In the genomic region with DNA sequence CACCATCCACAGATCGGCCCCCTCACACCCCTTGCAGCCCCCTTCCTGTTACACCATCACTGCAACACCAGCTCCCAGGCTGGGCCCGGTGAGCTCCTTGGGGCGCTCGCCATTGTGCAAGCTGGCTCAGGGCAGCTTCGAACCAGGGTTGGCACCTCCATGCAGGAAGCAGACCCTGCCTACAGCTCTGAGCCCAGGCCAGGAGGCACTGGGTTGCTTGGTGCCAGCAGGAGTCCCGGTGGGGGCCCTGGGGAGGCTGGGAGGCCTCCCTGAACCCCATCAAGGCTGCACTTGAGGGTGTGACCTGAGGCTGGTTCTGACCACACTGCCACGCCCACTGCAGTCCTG, we compare ENCODE assay signal across 8 cellular contexts.
"Had no signal": no experiment of that assay in that cellular context is flagged by ENCODE, and none has a peak within 500 bp of the region (broad histone marks: within the 10 kb centered on the region; RNA-seq: fewer than 3 reads in every experiment).

No MANE protein-coding gene starts in this region.

- FAIRE-seq: astrocyte, colon had no signal

- H3K36me3 ChIP-seq: gastrocnemius medialis, heart right ventricle had no signal

- H3K4me3 ChIP-seq: esophagus muscularis mucosa, gastrocnemius medialis, heart right ventricle had no signal

- H3K9me3 ChIP-seq: esophagus muscularis mucosa, gastrocnemius medialis, heart right ventricle had no signal

- DNase-seq: amniotic stem cell, cortex of kidney, foreskin keratinocyte, gastrocnemius medialis had no signal

- H3K4me1 ChIP-seq: foreskin keratinocyte, gastrocnemius medialis had no signal

- H3K27ac ChIP-seq: esophagus muscularis mucosa, foreskin keratinocyte, gastrocnemius medialis, heart right ventricle had no signal

- H3K27me3 ChIP-seq: foreskin keratinocyte, gastrocnemius medialis had no signal

- ATAC-seq: gastrocnemius medialis had no signal
